1 cellular context compared by ENCODE assay signal in genomic region chr1:31376374-31377134, GRCh38.
TF ChIP-seq lines count a peak whose summit lies in the region.

No MANE protein-coding gene starts in this region.

TF ChIP-seq in HepG2, 621 proteins besides CTCF, POLR2A, EP300 and RAD21:
- TF ChIP-seq ZNF558 (CRISPR knock-in tag; IDR thresholded peaks at IDR 0.05; ENCODE audit: borderline replicate concordance) (no peak), BRD4 (CRISPR knock-in tag; IDR thresholded peaks at IDR 0.05) (no peak), IKZF4 (CRISPR knock-in tag; IDR thresholded peaks at IDR 0.05; ENCODE audit: borderline replicate concordance, low read depth, not compliant biosample characterization) (no peak), MXD1 (CRISPR knock-in tag; IDR thresholded peaks at IDR 0.05) (no peak), ZNF678 (CRISPR knock-in tag; IDR thresholded peaks at IDR 0.05) (no peak), KDM1A (CRISPR knock-in tag; IDR thresholded peaks at IDR 0.05) (0 out of 2 replicates have a peak, but pooled peaks have one; percentile 51), ZNF382 (CRISPR knock-in tag; IDR thresholded peaks at IDR 0.05; ENCODE audit: borderline replicate concordance) (no peak), KAT2B (IDR thresholded peaks at IDR 0.05; ENCODE audit: borderline replicate concordance, low read depth, low read length) (no peak), RFX3 (CRISPR knock-in tag; IDR thresholded peaks at IDR 0.05) (peak; percentile 69; the same call in 1 of the 2 replicates), SRSF4 (IDR thresholded peaks at IDR 0.05; ENCODE audit: low read depth, low read length, poor library complexity, severe bottlenecking) (no peak), FOSL2 (CRISPR knock-in tag; IDR thresholded peaks at IDR 0.05) (no peak), RFX1 (IDR thresholded peaks at IDR 0.05) (peak; percentile 28; the same call in 1 of the 2 replicates), ZBED4 (CRISPR knock-in tag; IDR thresholded peaks at IDR 0.05; ENCODE audit: borderline replicate concordance) (no peak)
